8 cellular contexts compared by ENCODE assay signal in genomic region chr19:34254552-34255432, GRCh38. TPM values are rescaled to one million over a fixed set of nuclear protein-coding genes. Genes with fewer than 3 reads are reported as not detected.
DNase-seq lines count a peak whose midpoint lies in the region; ATAC-seq and TF ChIP-seq lines count a peak whose summit lies in the region.

GARRE1 (plus strand) TSS chr19:34254554; CDS start chr19:34300474, 45,920 bp downstream.

- H3K27ac ChIP-seq in C4-2B (peak within 1 kb of the TSS; percentile 87), SJCRH30 (peak within 1 kb of the TSS; percentile 55), adrenal gland (peak within 1 kb of the TSS in 4 of 5 donors; percentile 79 to 94 (median 86)), right atrium auricular region (peak within 1 kb of the TSS; percentile 96 to 98)

- H3K36me3 ChIP-seq in SJCRH30 (no peaks in the 10 kb centered on the region), adrenal gland (replicated peaks in 1 of 2) (no peaks in the 10 kb centered on the region), right atrium auricular region (no peaks in the 10 kb centered on the region)

- DNase-seq in SJCRH30 (peak; percentile 50 to 78), adrenal gland (peak in 4 of 7 donors; percentile 45 to 88 (median 67)), right atrium auricular region (ENCODE audit: low spot score) (no peak), renal cortical epithelial cell (ENCODE audit: low read depth) (no peak), foreskin melanocyte (no peak)

- no peaks in the 10 kb centered on the region for H3K27me3 ChIP-seq in SJCRH30
- no peaks in the 10 kb centered on the region for H3K27me3 ChIP-seq in adrenal gland
- H3K27me3 ChIP-seq in right atrium auricular region, result no peaks in the 10 kb centered on the region

- peak within 1 kb of the TSS; percentile 91 for H3K4me3 ChIP-seq in SJCRH30
- peak within 1 kb of the TSS; percentile 40 to 98 (median 76) for H3K4me3 ChIP-seq in adrenal gland
- H3K4me3 ChIP-seq in right atrium auricular region, result peak within 1 kb of the TSS; percentile 96 to 97

- ATAC-seq in GM19351 (IDR thresholded peaks at IDR 0.05; ENCODE audit: unreplicated experiment) (peak; percentile 60), HG03378 (IDR thresholded peaks at IDR 0.05; ENCODE audit: unreplicated experiment) (peak; percentile 54)

- no peaks in the 10 kb centered on the region for H3K4me1 ChIP-seq in SJCRH30
- H3K4me1 ChIP-seq in adrenal gland (replicated peaks in 1 of 2), result peaks cover 12 to 40% of the 10 kb centered on the region in 2 donors
- peaks cover 0 to 38% of the 10 kb centered on the region in 2 donors for H3K4me1 ChIP-seq in right atrium auricular region

- intact Hi-C loops in adrenal gland (cut with DNase I), result loop anchor here in 1 of 2 donors (10.0 kb wide), 1 partner anchor 80 kb away; no protein-coding TSS in a partner anchor

- TF ChIP-seq POLR2A in adrenal gland (IDR thresholded peaks at IDR 0.05), result no peak

- WGBS in adrenal gland, 4 donors, result 0 to 2% (median 0%) methylated on average over 7 to 90 of the region's 112 CpGs

- H3K9me3 ChIP-seq in SJCRH30 (replicated peaks) (no peaks in the 10 kb centered on the region), adrenal gland (replicated peaks in 1 of 3) (no peaks in the 10 kb centered on the region), right atrium auricular region (no peaks in the 10 kb centered on the region)

- TF ChIP-seq CTCF in C4-2B (conservative IDR thresholded peaks at IDR 0.05), result no peak
- no peak for TF ChIP-seq CTCF in adrenal gland (IDR thresholded peaks at IDR 0.05)
- no peak for TF ChIP-seq CTCF in right atrium auricular region (IDR thresholded peaks at IDR 0.05)

RNA-seq across cellular contexts. Expression of gene GARRE1, which starts in this region (rescaled TPM):
- total RNA-seq in SJCRH30 (2014; rRNA removed; shearing (Covaris generic)), result 15.8 and 17.5 TPM in 2 replicates
- total RNA-seq in adrenal gland, result 10 to 100 TPM in 7 of 8 donors, 1 to 10 TPM in 1; 5.1 to 20.9 (median 15.8) TPM
- polyA plus RNA-seq in adrenal gland, result 10 to 100 TPM in 2 of 3 donors, 1 to 10 TPM in 1; 7.5 to 13.2 (median 10.5) TPM
- 10 to 100 TPM; 25.5 to 28.0 TPM for total RNA-seq in right atrium auricular region
- 8.9 and 19.7 TPM in 2 replicates for total RNA-seq in renal cortical epithelial cell

Comparison
In these comparisons a context has a peak if more than half of its experiments do, and no peak if none do; other contexts are left out.
1. DNase-seq: peak in SJCRH30 (2 of 2) and adrenal gland (4 of 7); none in right atrium auricular region (single experiment), renal cortical epithelial cell (single experiment) and foreskin melanocyte (single experiment).
2. Peak in every context shown above with its lines, with median percentiles within 50 percentile points of each other: H3K27ac ChIP-seq and H3K4me3 ChIP-seq.